Comparison of ENCODE assay signal across 8 cellular contexts in the genomic region with DNA sequence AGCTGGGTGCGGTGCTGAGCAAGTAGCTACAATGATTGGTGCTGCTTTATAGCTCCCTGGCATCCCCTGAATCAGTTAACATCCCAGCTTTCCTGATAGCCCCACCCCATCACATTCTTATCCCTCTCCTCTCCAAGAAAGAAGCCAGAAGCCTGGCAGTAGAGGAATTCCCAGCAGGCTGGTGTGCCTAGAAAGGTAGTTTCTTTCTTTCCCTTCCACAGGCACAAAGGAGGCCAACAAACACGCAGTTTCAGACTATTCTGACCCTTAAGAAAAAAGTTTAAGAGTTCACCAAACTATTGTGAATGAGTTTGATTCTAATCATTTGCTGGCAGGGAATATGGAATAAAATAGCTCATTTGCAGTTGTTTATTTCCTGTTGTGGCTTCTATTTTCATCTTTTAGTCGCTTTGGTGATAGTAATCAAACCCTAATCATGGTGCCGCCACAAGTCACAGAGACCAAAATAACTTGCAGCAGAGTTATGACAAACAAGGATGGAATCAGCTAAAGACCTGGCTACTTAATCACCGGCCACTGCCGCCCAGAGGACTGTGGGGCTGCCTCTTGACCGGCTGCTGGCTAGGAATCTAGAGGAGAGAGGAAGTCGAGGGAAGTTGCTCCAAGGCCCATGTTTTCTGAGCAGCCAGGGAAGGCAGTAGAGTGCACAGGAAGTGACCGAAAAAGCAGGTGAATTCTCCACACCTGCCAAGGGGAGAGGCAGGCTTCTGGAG.
DNase-seq lines count a peak whose midpoint lies in the region; ATAC-seq, FAIRE-seq and TF ChIP-seq lines count a peak whose summit lies in the region.

No MANE protein-coding gene starts in this region.

- peaks cover 14% of the 10 kb centered on the region for H3K27me3 Mint-ChIP-seq in nephron (ENCODE audit: low read depth)

- H3K36me3 Mint-ChIP-seq in nephron (ENCODE audit: low read depth) = peaks cover 4% of the 10 kb centered on the region

- DNase-seq in AG10803 (ENCODE audit: low read depth) (peak; percentile 92), NCI-H510A (lab: John Stamatoyannopoulos, UW) (peak; percentile 22), DMS79 treated with DMSO at 0.1 percent for 48 hours (lab: John Stamatoyannopoulos, UW) (no peak)
- DNase-seq in stimulated activated naive CD4-positive, alpha-beta T cell (lab: John Stamatoyannopoulos, UW) = no peak
- DNase-seq in effector CD8-positive, alpha-beta T cell (lab: John Stamatoyannopoulos, UW) = no peak

- FAIRE-seq in endometrium (lab: Jason Lieb, UNC) = peak; percentile 63

- ATAC-seq in GM21360 (IDR thresholded peaks at IDR 0.05; ENCODE audit: unreplicated experiment) = no peak

- H3K4me1 Mint-ChIP-seq in nephron = peaks cover 30% of the 10 kb centered on the region

- TF ChIP-seq CTCF in AG10803 (conservative IDR thresholded peaks at IDR 0.05; ENCODE audit: low read length) = peak; percentile 12; the same call in 1 of the 2 replicates
- TF ChIP-seq CTCF in nephron (IDR thresholded peaks at IDR 0.05; ENCODE audit: unreplicated experiment in 3 of 3) = no peak

- H3K4me3 ChIP-seq in AG10803 (ENCODE audit: low read length) = peak overlapping the region; percentile 8

- peak overlapping the region in 1 of 3 experiments; percentile 0 for H3K4me3 Mint-ChIP-seq in nephron

- peak overlapping the region; percentile 43 to 63 (median 50) for H3K27ac Mint-ChIP-seq in nephron

- H3K9me3 Mint-ChIP-seq in nephron = no peaks in the 10 kb centered on the region

Comparison
In these comparisons a context has a peak if more than half of its experiments do, and no peak if none do; other contexts are left out.
1. DNase-seq: peak in AG10803 (single experiment) and NCI-H510A (single experiment); none in stimulated activated naive CD4-positive, alpha-beta T cell (0 of 6), DMS79 treated with DMSO at 0.1 percent for 48 hours (single experiment) and effector CD8-positive, alpha-beta T cell (single experiment).